Comparison of ENCODE assay signal across 8 cellular contexts in genomic region chr5:134738133-134738962, GRCh38. TPM values are rescaled to one million over a fixed set of nuclear protein-coding genes. Genes with fewer than 3 reads are reported as not detected.
A peak's percentile ranks its signal among the peaks of the same experiment; 100 is the strongest.
DNase-seq lines count a peak whose midpoint lies in the region; ATAC-seq and TF ChIP-seq lines count a peak whose summit lies in the region.

Gene CAMLG, plus strand, starts transcription at chr5:134738548. Its CDS starts 73 bp downstream, at chr5:134738621.

- H3K27me3 Mint-ChIP-seq in CD4-positive, CD25-positive, alpha-beta regulatory T cell = no peaks in the 10 kb centered on the region

- peak; percentile 38 for TF ChIP-seq CTCF in liver (IDR thresholded peaks at IDR 0.05; ENCODE audit: low read depth, low read length, missing input control)

- H3K9me3 Mint-ChIP-seq in CD4-positive, CD25-positive, alpha-beta regulatory T cell = no peaks in the 10 kb centered on the region

- peak within 1 kb of the TSS; percentile 83 to 86 for H3K9ac ChIP-seq in liver (ENCODE audit: low read depth in 1 of 2, low read length in 2 of 2)

- no peaks in the 10 kb centered on the region for H3K9me3 ChIP-seq in CD4-positive, CD25-positive, alpha-beta regulatory T cell (ENCODE audit: control insufficient read depth in 2 of 2, low read length in 2 of 2)
- no peaks in the 10 kb centered on the region for H3K9me3 ChIP-seq in liver (ENCODE audit: control insufficient read depth in 4 of 4, low read length in 3 of 4)

- H3K4me1 ChIP-seq in CD4-positive, CD25-positive, alpha-beta regulatory T cell (ENCODE audit: control insufficient read depth, insufficient read depth, low read length, poor library complexity, severe bottlenecking) = peaks cover 21% of the 10 kb centered on the region
- H3K4me1 ChIP-seq in liver (ENCODE audit: control insufficient read depth in 4 of 4, insufficient read depth in 4 of 4, low read length in 3 of 4) = peaks cover 0 to 19% (median 6%) of the 10 kb centered on the region in 4 donors

- peak; percentile 48 to 67 for TF ChIP-seq RAD21 in liver (IDR thresholded peaks at IDR 0.05)

- peak; percentile 96 to 99 (median 96) for DNase-seq in CD4-positive, CD25-positive, alpha-beta regulatory T cell
- peak; percentile 97 for DNase-seq in NCI-H774 (lab: John Stamatoyannopoulos, UW)
- peak; percentile 97 to 98 for DNase-seq in activated CD4-positive, alpha-beta T cell treated with anti-CD3 and anti-CD28 coated beads, Interleukin-2, amount 50 U/mL, for 48 hours
- peak; percentile 95 to 99 for DNase-seq in dermis microvascular lymphatic vessel endothelial cell (ENCODE audit: low read depth in 2 of 2)
- DNase-seq in stimulated activated CD4-positive, alpha-beta T cell treated with anti-CD3 and anti-CD28 coated beads, Interleukin-4, amount 100 ng/mL, for 24 hours = peak; percentile 98

- H3K36me3 Mint-ChIP-seq in CD4-positive, CD25-positive, alpha-beta regulatory T cell = peaks cover 2% of the 10 kb centered on the region

- no peaks in the 10 kb centered on the region for H3K27me3 ChIP-seq in CD4-positive, CD25-positive, alpha-beta regulatory T cell (ENCODE audit: control insufficient read depth, insufficient read depth, low read length)
- H3K27me3 ChIP-seq in liver (ENCODE audit: control insufficient read depth in 4 of 4, insufficient read depth in 4 of 4, low read length in 3 of 4) = no peaks in the 10 kb centered on the region

- H3K27ac Mint-ChIP-seq in CD4-positive, CD25-positive, alpha-beta regulatory T cell = peak within 1 kb of the TSS; percentile 84 to 99 (median 98)

- H3K27ac ChIP-seq in CD4-positive, CD25-positive, alpha-beta regulatory T cell (ENCODE audit: insufficient read depth, low read length, poor library complexity, severe bottlenecking) = peak within 1 kb of the TSS; percentile 88
- peak within 1 kb of the TSS; percentile 83 to 91 for H3K27ac ChIP-seq in liver (ENCODE audit: low read depth in 1 of 2, low read length in 2 of 2)

- peaks cover 5% of the 10 kb centered on the region for H3K36me3 ChIP-seq in CD4-positive, CD25-positive, alpha-beta regulatory T cell (ENCODE audit: control insufficient read depth, insufficient read depth, low read length)
- peaks cover 0 to 2% (median 0%) of the 10 kb centered on the region in 4 donors for H3K36me3 ChIP-seq in liver (ENCODE audit: control insufficient read depth in 4 of 4, insufficient read depth in 3 of 4, low read depth in 1 of 4, low read length in 3 of 4)

- under 1% methylated on average over 66 of the region's 66 CpGs for WGBS in liver

- H3K4me3 ChIP-seq in CD4-positive, CD25-positive, alpha-beta regulatory T cell (ENCODE audit: low read depth, low read length) = peak within 1 kb of the TSS; percentile 95
- peak within 1 kb of the TSS; percentile 72 to 95 (median 95) for H3K4me3 ChIP-seq in liver (ENCODE audit: low read depth in 1 of 3, low read length in 3 of 3)

- peaks cover 15 to 38% (median 30%) of the 10 kb centered on the region in 4 donors for H3K4me1 Mint-ChIP-seq in CD4-positive, CD25-positive, alpha-beta regulatory T cell

- peak within 1 kb of the TSS; percentile 92 to 99 (median 96) for H3K4me3 Mint-ChIP-seq in CD4-positive, CD25-positive, alpha-beta regulatory T cell

- peak; percentile 98 for ATAC-seq in CD4-positive, CD25-positive, alpha-beta regulatory T cell (ENCODE audit: low read depth in 2 of 2)
- ATAC-seq in GM19395 (IDR thresholded peaks at IDR 0.05; ENCODE audit: unreplicated experiment) (peak; percentile 95), HG03565 (IDR thresholded peaks at IDR 0.05; ENCODE audit: unreplicated experiment) (peak; percentile 97)

TF ChIP-seq in liver, 16 proteins besides CTCF, POLR2A, EP300 and RAD21:
- no peak for TF ChIP-seq EGR1 (IDR thresholded peaks at IDR 0.05; ENCODE audit: low read depth in 2 of 2)
- peak; percentile 32 for TF ChIP-seq TAF1 (conservative IDR thresholded peaks at IDR 0.05)
- peak; percentile 68 for TF ChIP-seq SP1 (IDR thresholded peaks at IDR 0.05)
- TF ChIP-seq ATF3 (IDR thresholded peaks at IDR 0.05) = no peak
- TF ChIP-seq GABPA (IDR thresholded peaks at IDR 0.05 in 1 of 2, conservative IDR thresholded peaks at IDR 0.05 in 1 of 2) = no peak
- peak; percentile 24 for TF ChIP-seq FOXA2 (IDR thresholded peaks at IDR 0.05)
- TF ChIP-seq YY1 (IDR thresholded peaks at IDR 0.05) = peak; percentile 99
- peak in 1 of 2 donors; percentile 34 for TF ChIP-seq JUND (IDR thresholded peaks at IDR 0.05)
- peak; percentile 9 to 32 for TF ChIP-seq HNF4A (conservative IDR thresholded peaks at IDR 0.05)
- peak; percentile 20 to 29 for TF ChIP-seq RXRA (IDR thresholded peaks at IDR 0.05)
- peak; percentile 30 for TF ChIP-seq ZBTB33 (IDR thresholded peaks at IDR 0.05)
- TF ChIP-seq NR2F2 (IDR thresholded peaks at IDR 0.05) = no peak
- TF ChIP-seq REST (IDR thresholded peaks at IDR 0.05) = peak; percentile 65
- TF ChIP-seq HNF4G (IDR thresholded peaks at IDR 0.05) = no peak
- peak; percentile 54 for TF ChIP-seq MAX (IDR thresholded peaks at IDR 0.05)
- no peak for TF ChIP-seq FOXA1 (IDR thresholded peaks at IDR 0.05)

RNA-seq across cellular contexts. Expression of gene CAMLG, which starts in this region (rescaled TPM):
- 32.3 TPM for total RNA-seq in CD4-positive, CD25-positive, alpha-beta regulatory T cell
- 10 to 100 TPM; 37.6 to 43.7 (median 43.3) TPM for polyA plus RNA-seq in CD4-positive, CD25-positive, alpha-beta regulatory T cell
- total RNA-seq in dermis microvascular lymphatic vessel endothelial cell (30.7 and 30.9 TPM in 2 replicates), liver (1 to 10 TPM; 5.2 to 9.2 TPM)
- 10 to 100 TPM; 10.3 to 17.0 TPM for polyA plus RNA-seq in liver

Comparison
In these comparisons a context has a peak if more than half of its experiments do, and no peak if none do; other contexts are left out.
1. Peak in every context shown above with its lines: DNase-seq, ATAC-seq, H3K4me3 ChIP-seq and H3K27ac ChIP-seq.